In genomic region chr9:76394023-76394895, GRCh38 we compare ENCODE assay signal across 8 cellular contexts. TPM values are rescaled to one million over a fixed set of nuclear protein-coding genes. Genes with fewer than 3 reads are reported as not detected.
DNase-seq lines count a peak whose midpoint lies in the region; ATAC-seq and TF ChIP-seq lines count a peak whose summit lies in the region.

RFK (minus strand) TSS chr9:76394426; CDS start chr9:76394171, 255 bp downstream.

- peak within 1 kb of the TSS; percentile 92 for H3K9ac ChIP-seq in skeletal muscle satellite cell (ENCODE audit: low read depth, low read length)

- peak; percentile 47 for TF ChIP-seq CTCF in brain microvascular endothelial cell (IDR thresholded peaks at IDR 0.05; ENCODE audit: low read depth, low read length, missing control alignments)

- H3K36me3 ChIP-seq in brain microvascular endothelial cell (replicated peaks) (no peaks in the 10 kb centered on the region), skeletal muscle satellite cell (ENCODE audit: insufficient read depth, low read length) (peaks cover 15% of the 10 kb centered on the region)

- no peaks in the 10 kb centered on the region for H3K9me3 ChIP-seq in skeletal muscle satellite cell (replicated peaks; ENCODE audit: low read length)

- peak; percentile 64 for ATAC-seq in HG02981 (IDR thresholded peaks at IDR 0.05; ENCODE audit: unreplicated experiment)

- H3K4me3 ChIP-seq in brain microvascular endothelial cell (ENCODE audit: low read depth, low read length) (peak within 1 kb of the TSS; percentile 85), iPS-11a (ENCODE audit: low read depth, low read length) (peak within 1 kb of the TSS; percentile 68), skeletal muscle satellite cell (ENCODE audit: low read length) (peak within 1 kb of the TSS; percentile 100)

- in situ Hi-C loops in brain microvascular endothelial cell (cut with HindIII; ENCODE audit: low pct_ligation_motif_present, low sequenced_read_pairs): no loop called here

- H3K27ac ChIP-seq in brain microvascular endothelial cell: peak within 1 kb of the TSS; percentile 80

- H3K27me3 ChIP-seq in brain microvascular endothelial cell (replicated peaks) (no peaks in the 10 kb centered on the region), skeletal muscle satellite cell (ENCODE audit: control insufficient read depth, insufficient read depth, low read length) (no peaks in the 10 kb centered on the region)

- peak within 1 kb of the TSS; percentile 98 for H3K4me2 ChIP-seq in skeletal muscle satellite cell (ENCODE audit: low read length)

- H3K4me1 ChIP-seq in skeletal muscle satellite cell (ENCODE audit: control insufficient read depth, insufficient read depth, low read length): peaks cover 11% of the 10 kb centered on the region

- DNase-seq in SKM-1 treated with dmso at 0.1 percent for 144 hours (lab: John Stamatoyannopoulos, UW; ENCODE audit: unreplicated experiment) (peak; percentile 48), SKM-1 (lab: John Stamatoyannopoulos, UW; ENCODE audit: unreplicated experiment) (no peak), NCI-H2081 (lab: John Stamatoyannopoulos, UW) (peak; percentile 89), UCSD-AML1 (lab: John Stamatoyannopoulos, UW; ENCODE audit: unreplicated experiment) (peak; percentile 94), brain microvascular endothelial cell (peak; percentile 89)

RNA-seq across cellular contexts. Expression of gene RFK, which starts in this region (rescaled TPM):
- 20.3 and 28.9 TPM in 2 replicates for total RNA-seq in skeletal muscle satellite cell (2012; rRNA removed)
